Comparison of ENCODE assay signal across 8 cellular contexts in the genomic region with DNA sequence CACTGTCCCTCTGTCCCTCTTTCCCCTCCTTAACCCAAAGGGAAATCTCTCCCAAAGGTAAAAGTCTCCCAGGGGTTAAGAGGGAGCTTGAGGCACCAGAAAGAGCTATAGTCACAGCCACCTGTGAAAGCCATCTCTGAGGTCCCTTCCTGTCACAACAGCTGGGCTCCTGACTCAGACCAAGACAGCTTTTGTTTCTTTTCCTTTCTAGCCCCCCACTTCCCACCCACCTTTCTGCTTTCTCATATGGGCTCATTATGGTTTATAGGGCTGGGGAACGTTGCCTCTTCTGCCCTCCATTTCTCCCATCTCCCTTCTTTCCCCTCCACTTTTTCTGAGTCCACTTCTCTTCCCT. TPM values are rescaled to one million over a fixed set of nuclear protein-coding genes. Genes with fewer than 3 reads are reported as not detected.
DNase-seq lines count a peak whose midpoint lies in the region; ATAC-seq and TF ChIP-seq lines count a peak whose summit lies in the region.

No MANE protein-coding gene starts in this region.

- H3K4me3 ChIP-seq in WI38 (ENCODE audit: low read depth, low read length) (peak overlapping the region; percentile 62), right cardiac atrium (ENCODE audit: low read length) (peak overlapping the region; percentile 50)

- intact Hi-C loops in right cardiac atrium (cut with DNase I): loop anchor here in 1 of 4 donors (5.0 kb wide), 1 partner anchor 244 kb away; no protein-coding TSS in a partner anchor

- WGBS in right cardiac atrium: 0% methylated on average over 1 of the region's 1 CpG

- TF ChIP-seq CTCF in WI38 (IDR thresholded peaks at IDR 0.05; ENCODE audit: low read depth, low read length): no peak

- ATAC-seq in right cardiac atrium: no peak
- peak; percentile 26 for ATAC-seq in stimulated activated naive CD8-positive, alpha-beta T cell treated with anti-CD3 and anti-CD28 coated beads, Interleukin-15, Interleukin-2, amounts not matched to agents 100 U/mL and 50 U/mL, for 24 hours

- DNase-seq in stimulated activated CD4-positive, alpha-beta T cell treated with anti-CD3 and anti-CD28 coated beads, Interleukin-2, amount 100 ng/mL, for 24 hours: peak; percentile 14 to 27
- no peak for DNase-seq in stimulated activated CD4-positive, alpha-beta T cell treated with anti-CD3 and anti-CD28 coated beads, Interleukin-4, amount 100 ng/mL, for 1 hour
- no peak for DNase-seq in right cardiac atrium
- DNase-seq in stimulated activated naive CD8-positive, alpha-beta T cell treated with anti-CD3 and anti-CD28 coated beads, Interleukin-15, Interleukin-2, amounts not matched to agents 100 U/mL and 50 U/mL, for 24 hours: peak; percentile 37
- DNase-seq in epidermal melanocyte (ENCODE audit: insufficient read length, low spot score): no peak
- no peak for DNase-seq in HuH-7.5 (ENCODE audit: low spot score)
- no peak for DNase-seq in activated gamma-delta T cell (lab: John Stamatoyannopoulos, UW)

- H3K27me3 ChIP-seq in right cardiac atrium (ENCODE audit: control insufficient read depth, insufficient read depth): no peaks in the 10 kb centered on the region

- peaks cover 2% of the 10 kb centered on the region for H3K4me1 ChIP-seq in right cardiac atrium (ENCODE audit: control insufficient read depth, insufficient read depth, low read length)

- no peaks in the 10 kb centered on the region for H3K9me3 ChIP-seq in right cardiac atrium (ENCODE audit: control insufficient read depth, low read length)

- peak overlapping the region; percentile 79 for H3K27ac ChIP-seq in right cardiac atrium (ENCODE audit: low read length)

RNA-seq across cellular contexts. Expression of a gene that starts 19.1 kb away (rescaled TPM):
- total RNA-seq in right cardiac atrium: 100 to 1,000 TPM; 250 to 364 (median 272) TPM
- 369 TPM for polyA plus RNA-seq in right cardiac atrium

RNA-seq across cellular contexts. Expression of a gene that starts 47.7 kb away (rescaled TPM):
- 10 to 100 TPM in 1 of 4 donors, 1 to 10 TPM in 3; 2.9 to 11.1 (median 7.1) TPM for total RNA-seq in right cardiac atrium
- polyA plus RNA-seq in right cardiac atrium: 8.5 TPM

RNA-seq across cellular contexts. Expression of a gene that starts 53.4 kb away (rescaled TPM):
- 1 to 10 TPM in 2 of 4 donors, not detected in 2; 1.5 to 2.4 TPM for total RNA-seq in right cardiac atrium
- 2.7 TPM for polyA plus RNA-seq in right cardiac atrium

RNA-seq across cellular contexts. Expression of a gene that starts 55.6 kb away (rescaled TPM):
- 10 to 100 TPM; 12.0 to 27.2 (median 21.0) TPM for total RNA-seq in right cardiac atrium
- 23.4 TPM for polyA plus RNA-seq in right cardiac atrium

Comparison
In these comparisons a context has a peak if more than half of its experiments do, and no peak if none do; other contexts are left out.
1. DNase-seq: peak in stimulated activated CD4-positive, alpha-beta T cell treated with anti-CD3 and anti-CD28 coated beads, Interleukin-2, amount 100 ng/mL, for 24 hours (2 of 2) and stimulated activated naive CD8-positive, alpha-beta T cell treated with anti-CD3 and anti-CD28 coated beads, Interleukin-15, Interleukin-2, amounts not matched to agents 100 U/mL and 50 U/mL, for 24 hours (single experiment); none in stimulated activated CD4-positive, alpha-beta T cell treated with anti-CD3 and anti-CD28 coated beads, Interleukin-4, amount 100 ng/mL, for 1 hour (single experiment), right cardiac atrium (0 of 3), epidermal melanocyte (single experiment), HuH-7.5 (single experiment) and activated gamma-delta T cell (single experiment).